ENCODE assay signal across 13 cellular contexts in the genomic region with DNA sequence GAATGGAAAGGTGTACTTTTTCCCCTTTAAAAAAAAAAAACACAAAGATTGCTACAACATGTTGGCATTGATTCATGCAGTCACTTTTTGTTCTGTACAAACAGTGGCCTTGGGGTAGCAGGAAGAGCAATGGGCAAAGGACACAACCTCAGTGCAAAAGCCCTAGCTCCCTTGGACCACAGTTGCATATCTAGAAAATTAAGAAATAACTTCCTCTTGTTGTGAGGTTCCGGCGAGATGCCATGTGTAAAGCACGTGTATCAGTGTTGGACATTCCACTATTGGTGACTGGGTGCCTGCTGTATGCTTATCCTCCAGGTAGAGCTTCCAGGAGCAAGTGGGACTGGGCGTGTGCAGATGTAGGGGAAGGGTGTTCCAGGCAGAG.
DNase-seq lines count a peak whose midpoint lies in the region; ATAC-seq, FAIRE-seq and TF ChIP-seq lines count a peak whose summit lies in the region.
"Had no signal": no experiment of that assay in that cellular context is flagged by ENCODE, and none has a peak within 500 bp of the region (broad histone marks: within the 10 kb centered on the region; RNA-seq: fewer than 3 reads in every experiment).

No MANE protein-coding gene starts in this region.

- no peaks in the 10 kb centered on the region for H3K9me1 ChIP-seq in endothelial cell of umbilical vein (replicated peaks; ENCODE audit: control insufficient read depth, extremely low read depth, insufficient read depth, low read length)

- intact Hi-C loops in PC-3 (cut with micrococcal nuclease) (loop anchor here (5.0 kb wide), 1 partner anchor 42 kb away; no protein-coding TSS in a partner anchor), endothelial cell of umbilical vein (cut with micrococcal nuclease) (loop anchor here (1.0 to 5.0 kb wide), 2 partner anchors 16 to 147 kb away; no protein-coding TSS in a partner anchor), right lobe of liver (cut with DNase I) (no loop called here), transverse colon (cut with DNase I; ENCODE audit: low total_unique reads) (no loop called here)

- no peaks in the 10 kb centered on the region for H3K9me3 ChIP-seq in PC-3 (ENCODE audit: low read length)
- H3K9me3 ChIP-seq in endothelial cell of umbilical vein (replicated peaks; ENCODE audit: control insufficient read depth, insufficient read depth, low read length), result no peaks in the 10 kb centered on the region
- no peaks in the 10 kb centered on the region for H3K9me3 ChIP-seq in right lobe of liver
- no peaks in the 10 kb centered on the region for H3K9me3 ChIP-seq in transverse colon

- POLR2A ChIA-PET in PC-3 (lab: Charles Lee; ENCODE audit: unreplicated experiment), result no interaction called here
- POLR2A ChIA-PET in endothelial cell of umbilical vein (lab: Charles Lee), result no interaction called here

- H3K4me3 ChIP-seq in PC-3 (ENCODE audit: low read length), result no peak overlapping the region
- H3K4me3 ChIP-seq in endothelial cell of umbilical vein (replicated peaks in 1 of 3; ENCODE audit: insufficient read depth in 1 of 3, low read depth in 1 of 3, low read length in 3 of 3), result no peak overlapping the region
- H3K4me3 ChIP-seq in right lobe of liver, result no peak overlapping the region
- H3K4me3 ChIP-seq in transverse colon, result no peak overlapping the region

- DNase-seq in PC-3 (no peak), endothelial cell of umbilical vein (ENCODE audit: low read depth, low spot score) (no peak), right lobe of liver (peak; percentile 72 to 92 (median 80)), transverse colon (no peak), GM12891 (ENCODE audit: insufficient read length, low spot score) (no peak), NCI-H1436 treated with DMSO at 0.1 percent for 48 hours (lab: John Stamatoyannopoulos, UW) (no peak), NCI-H2107 (lab: John Stamatoyannopoulos, UW) (no peak)
- DNase-seq: CD4-positive, alpha-beta memory T cell; KBM-7; NCI-H1694; WERI-Rb-1 had no signal

- BruUV-seq in PC-3 (replicated peaks; lab: Mats Ljungman, UMichigan) (no TSS peak), endothelial cell of umbilical vein (replicated peaks; lab: Mats Ljungman, UMichigan) (no TSS peak)

- H3K4me1 ChIP-seq in PC-3 (ENCODE audit: insufficient read depth, low read length) (peaks cover 61% of the 10 kb centered on the region), endothelial cell of umbilical vein (ENCODE audit: control insufficient read depth, extremely low read depth, insufficient read depth, low read length) (peaks cover 38% of the 10 kb centered on the region), right lobe of liver (peaks cover 0 to 35% (median 14%) of the 10 kb centered on the region in 4 donors), transverse colon (peaks cover 8 to 27% (median 14%) of the 10 kb centered on the region in 4 donors)

- CTCF ChIA-PET in PC-3 (lab: Charles Lee), result no interaction called here
- CTCF ChIA-PET in endothelial cell of umbilical vein (lab: Charles Lee), result interaction anchor here (1.4 kb wide), 1 partner anchor 9 kb away, joined by 10 read pairs; no protein-coding TSS in a partner anchor

- H2AFZ ChIP-seq in PC-3 (ENCODE audit: low read length), result no peak overlapping the region
- H2AFZ ChIP-seq in endothelial cell of umbilical vein (ENCODE audit: low read depth, low read length), result no peak overlapping the region

- H3K9ac ChIP-seq in PC-3 (ENCODE audit: low read length), result peak overlapping the region; percentile 70
- no peak overlapping the region for H3K9ac ChIP-seq in endothelial cell of umbilical vein (replicated peaks; ENCODE audit: extremely low read depth, insufficient read depth, low read length)

- H3K27ac ChIP-seq in PC-3 (ENCODE audit: low read length) (peak overlapping the region; percentile 96), endothelial cell of umbilical vein (ENCODE audit: insufficient read depth, low read depth, low read length) (peak overlapping the region; percentile 54), right lobe of liver (peak overlapping the region; percentile 59 to 94 (median 59)), transverse colon (peak overlapping the region; percentile 14 to 73 (median 53))
- H3K27ac ChIP-seq: WERI-Rb-1 had no signal

- TF ChIP-seq CTCF in PC-3 (conservative IDR thresholded peaks at IDR 0.05; ENCODE audit: low read depth, low read length) (no peak), endothelial cell of umbilical vein (IDR thresholded peaks at IDR 0.05; ENCODE audit: extremely low read depth in 1 of 2, insufficient read depth in 1 of 2, low read depth in 1 of 2, low read length in 2 of 2) (no peak), right lobe of liver (IDR thresholded peaks at IDR 0.05) (no peak), transverse colon (IDR thresholded peaks at IDR 0.05) (no peak)

- H3K36me3 ChIP-seq in PC-3 (ENCODE audit: low read depth, low read length) (peaks cover 7% of the 10 kb centered on the region; the same call in 1 of the 2 replicates), endothelial cell of umbilical vein (ENCODE audit: control insufficient read depth in 2 of 2, extremely low read depth in 1 of 2, insufficient read depth in 2 of 2, low read length in 2 of 2) (no peaks in the 10 kb centered on the region), right lobe of liver (no peaks in the 10 kb centered on the region), transverse colon (no peaks in the 10 kb centered on the region)
- H3K36me3 ChIP-seq: WERI-Rb-1 had no signal

- H4K20me1 ChIP-seq in PC-3 (ENCODE audit: low read length), result no peaks in the 10 kb centered on the region
- H4K20me1 ChIP-seq in endothelial cell of umbilical vein (replicated peaks; ENCODE audit: control insufficient read depth, extremely low read depth, insufficient read depth, low read length), result no peaks in the 10 kb centered on the region

- H3K27me3 ChIP-seq in PC-3 (ENCODE audit: low read length) (no peaks in the 10 kb centered on the region), endothelial cell of umbilical vein (ENCODE audit: control insufficient read depth in 2 of 2, insufficient read depth in 2 of 2, low read length in 2 of 2) (no peaks in the 10 kb centered on the region), right lobe of liver (no peaks in the 10 kb centered on the region), transverse colon (no peaks in the 10 kb centered on the region)

- peak; percentile 61 for FAIRE-seq in endothelial cell of umbilical vein (lab: Jason Lieb, UNC)
- no peak for FAIRE-seq in GM12891 (lab: Jason Lieb, UNC)
- FAIRE-seq: GM12892 had no signal

- ATAC-seq in PC-3 (no peak), right lobe of liver (peak; percentile 74 to 91 (median 82)), GM19467 (IDR thresholded peaks at IDR 0.05; ENCODE audit: unreplicated experiment) (no peak)

- no peaks in the 10 kb centered on the region for H3K9me2 ChIP-seq in PC-3 (replicated peaks; ENCODE audit: low read length)

- in situ Hi-C loops in transverse colon (cut with MboI; ENCODE audit: low pct_ligation_motif_present in 1 of 4, low pct_unique_long_range_greater_than_20kb in 1 of 4, low sequenced_read_pairs in 3 of 4), result no loop called here

- 46% methylated on average over 4 of the region's 4 CpGs for WGBS in right lobe of liver (ENCODE audit: insufficient coverage, low coverage, low lambda C conversion rate, missing lambda C conversion rate)
- WGBS in transverse colon (ENCODE audit: low coverage in 1 of 2), 2 donors, result 77% methylated on average over 4 of the region's 4 CpGs; no CpG with 5 or more reads in 1 of the 2 donors

- dilution Hi-C loops in endothelial cell of umbilical vein (cut with MboI; ENCODE audit: extremely low pct_ligation_motif_present, low sequenced_read_pairs), result no loop called here

- H3K79me2 ChIP-seq in PC-3 (ENCODE audit: low read length) (peaks cover 23% of the 10 kb centered on the region), endothelial cell of umbilical vein (ENCODE audit: control insufficient read depth, insufficient read depth, low read length) (no peaks in the 10 kb centered on the region)

- H3K4me2 ChIP-seq in PC-3 (ENCODE audit: low read length) (peak overlapping the region; percentile 3; the same call in 1 of the 2 replicates), endothelial cell of umbilical vein (ENCODE audit: insufficient read depth, low read length) (no peak overlapping the region)

- TF ChIP-seq EP300 in transverse colon (IDR thresholded peaks at IDR 0.05; ENCODE audit: low read depth), result no peak

- TF ChIP-seq POLR2A in endothelial cell of umbilical vein (IDR thresholded peaks at IDR 0.05; ENCODE audit: low read depth, low read length) (no peak), right lobe of liver (IDR thresholded peaks at IDR 0.05) (no peak), transverse colon (IDR thresholded peaks at IDR 0.05) (no peak), GM12891 (IDR thresholded peaks at IDR 0.05; ENCODE audit: low read depth, low read length) (no peak)

- peaks cover 5% of the 10 kb centered on the region for H3F3A ChIP-seq in PC-3 (ENCODE audit: low read length, unreplicated experiment)

TF ChIP-seq in endothelial cell of umbilical vein, 7 proteins besides CTCF, POLR2A, EP300 and RAD21:
- TF ChIP-seq FOS (IDR thresholded peaks at IDR 0.05; ENCODE audit: borderline replicate concordance, insufficient read depth, low read length), result no peak
- TF ChIP-seq, protein P1, sequence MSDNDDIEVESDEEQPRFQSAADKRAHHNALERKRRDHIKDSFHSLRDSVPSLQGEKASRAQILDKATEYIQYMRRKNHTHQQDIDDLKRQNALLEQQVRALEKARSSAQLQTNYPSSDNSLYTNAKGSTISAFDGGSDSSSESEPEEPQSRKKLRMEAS (IDR thresholded peaks at IDR 0.05; ENCODE audit: insufficient read depth, insufficient read length), result peak; percentile 48

TF ChIP-seq in GM12891, 5 proteins besides CTCF, POLR2A, EP300 and RAD21:
- TF ChIP-seq TAF1 (IDR thresholded peaks at IDR 0.05; ENCODE audit: low read depth, low read length) (no peak), POLR2AphosphoS5 (IDR thresholded peaks at IDR 0.05; ENCODE audit: low read depth, low read length) (no peak), PAX5 (IDR thresholded peaks at IDR 0.05; ENCODE audit: insufficient read depth, low read length, severe bottlenecking) (no peak), POU2F2 (IDR thresholded peaks at IDR 0.05; ENCODE audit: low read depth, low read length) (no peak), SPI1 (IDR thresholded peaks at IDR 0.05; ENCODE audit: low read depth, low read length) (no peak)

Comparison
In these comparisons a context has a peak if more than half of its experiments do, and no peak if none do; other contexts are left out.
1. ATAC-seq: peak in right lobe of liver (4 of 4); none in PC-3 (single experiment) and GM19467 (single experiment).
2. DNase-seq: peak in right lobe of liver (3 of 3); none in PC-3 (single experiment), endothelial cell of umbilical vein (single experiment), transverse colon (single experiment), GM12891 (single experiment), NCI-H1436 treated with DMSO at 0.1 percent for 48 hours (single experiment) and NCI-H2107 (single experiment).
3. intact Hi-C loops: an anchor here in PC-3 (5.0 kb wide) and endothelial cell of umbilical vein (1.0 to 5.0 kb wide); none called in right lobe of liver and transverse colon.
4. Peak in every context shown above with its lines, with median percentiles within 50 percentile points of each other: H3K27ac ChIP-seq.